ENCODE assay signal across 18 cellular contexts in genomic region chr2:68505603-68506159, GRCh38.
"Had no signal": no experiment of that assay in that cellular context is flagged by ENCODE, and none has a peak within 500 bp of the region (broad histone marks: within the 10 kb centered on the region; RNA-seq: fewer than 3 reads in every experiment).

No MANE protein-coding gene starts in this region.

- ATAC-seq: stimulated activated naive CD8-positive, alpha-beta T cell treated with anti-CD3 and anti-CD28 coated beads, Interleukin-15, Interleukin-2, amounts not matched to agents 100 U/mL and 50 U/mL, for 24 hours had no signal

- H3K4me1 Mint-ChIP-seq: nephron had no signal

- H3K4me3 Mint-ChIP-seq: endodermal cell; nephron; T-helper 1 cell treated with Interleukin-12 subunit alpha and Interleukin-12 subunit beta and Interleukin-4 antibody, amounts not matched to agents 30 μg/mL and 1 μg/mL, for 36 hours had no signal

- H3K27ac ChIP-seq: adrenal gland, tibial nerve, uterus, WERI-Rb-1 had no signal

- H3K4me1 ChIP-seq: adrenal gland, tibial nerve, uterus had no signal

- H3K27me3 ChIP-seq: adrenal gland, tibial nerve, uterus had no signal

- H3K27ac Mint-ChIP-seq: endodermal cell; nephron; T-helper 1 cell treated with Interleukin-12 subunit alpha and Interleukin-12 subunit beta and Interleukin-4 antibody, amounts not matched to agents 30 μg/mL and 1 μg/mL, for 36 hours had no signal

- H3K4me3 ChIP-seq: adrenal gland, tibial nerve, uterus had no signal

- DNase-seq: activated CD4-positive, alpha-beta T cell treated with anti-CD3 and anti-CD28 coated beads, Interleukin-2, amount 50 U/mL, for 4 hours; activated naive CD4-positive, alpha-beta T cell; activated T-cell treated with anti-CD3 and anti-CD28 coated beads for 4 hours; adrenal gland; dermis blood vessel endothelial cell; endodermal cell; foreskin melanocyte; hypothalamus; mesendoderm; nucleus accumbens; posterior cingulate gyrus; stimulated activated naive CD8-positive, alpha-beta T cell treated with anti-CD3 and anti-CD28 coated beads, Interleukin-15, Interleukin-2, amounts not matched to agents 100 U/mL and 50 U/mL, for 24 hours; substantia nigra; uterus; WERI-Rb-1 had no signal

- H3K9me3 ChIP-seq: adrenal gland, tibial nerve, uterus had no signal

- H3K36me3 ChIP-seq: adrenal gland, uterus, WERI-Rb-1 had no signal
